In genomic region chr12:124939428-124940142, GRCh38 we compare ENCODE assay signal across 8 cellular contexts. TPM values are rescaled to one million over a fixed set of nuclear protein-coding genes. Genes with fewer than 3 reads are reported as not detected.
DNase-seq lines count a peak whose midpoint lies in the region; ATAC-seq, FAIRE-seq and TF ChIP-seq lines count a peak whose summit lies in the region.

No MANE protein-coding gene starts in this region.

- TF ChIP-seq EP300 in neural cell (conservative IDR thresholded peaks at IDR 0.05; ENCODE audit: poor library complexity, severe bottlenecking) = peak; percentile 43

- H3F3A ChIP-seq in neural cell (ENCODE audit: insufficient read depth, low read length, poor library complexity, severe bottlenecking) = no peaks in the 10 kb centered on the region

- no peaks in the 10 kb centered on the region for H3K27me3 ChIP-seq in BJ (ENCODE audit: control insufficient read depth, insufficient read depth, low read length)
- no peaks in the 10 kb centered on the region for H3K27me3 ChIP-seq in fibroblast of lung (ENCODE audit: control insufficient read depth, insufficient read depth, low read length)
- H3K27me3 ChIP-seq in neural cell (ENCODE audit: insufficient read depth, low read depth, low read length) = no peaks in the 10 kb centered on the region

- no peaks in the 10 kb centered on the region for H3K9me2 ChIP-seq in neural cell (ENCODE audit: insufficient read depth, low read length)

- POLR2A ChIA-PET in BJ (lab: Charles Lee) = interaction anchor here (1.0 to 1.3 kb wide), 4 partner anchors 22 to 33 kb away, joined by 3 to 9 read pairs (median 6); partner anchors contain the start of gene UBC

- no peak for TF ChIP-seq RAD21 in neural cell (conservative IDR thresholded peaks at IDR 0.05)

- no peak for TF ChIP-seq CTCF in BJ (IDR thresholded peaks at IDR 0.05; ENCODE audit: insufficient read depth, low read depth, low read length)
- no peak for TF ChIP-seq CTCF in fibroblast of lung (conservative IDR thresholded peaks at IDR 0.05 in 1 of 2, IDR thresholded peaks at IDR 0.05 in 1 of 2; ENCODE audit: low read depth in 1 of 2, low read length in 2 of 2)
- peak; percentile 28 for TF ChIP-seq CTCF in neural cell (IDR thresholded peaks at IDR 0.05; ENCODE audit: poor library complexity, severe bottlenecking)

- DNase-seq in BJ (ENCODE audit: low read depth) = peak; percentile 84
- DNase-seq in HTR-8/SVneo (ENCODE audit: insufficient read length, low spot score) = peak; percentile 72
- DNase-seq in activated CD8-positive, alpha-beta memory T cell treated with anti-CD3 and anti-CD28 coated beads, Interleukin-2, amount 50 U/mL, for 24 hours (ENCODE audit: extremely low read depth) = peak; percentile 79
- peak; percentile 97 to 98 for DNase-seq in fibroblast of lung (ENCODE audit: low read depth in 2 of 2)
- no peak for DNase-seq in substantia nigra (lab: John Stamatoyannopoulos, UW)
- no peak for DNase-seq in NCI-H2081 treated with DMSO at 0.1 percent for 48 hours (lab: John Stamatoyannopoulos, UW)

- no peaks in the 10 kb centered on the region for H3K36me3 ChIP-seq in BJ (ENCODE audit: control insufficient read depth, insufficient read depth, low read length)
- peaks cover 2% of the 10 kb centered on the region for H3K36me3 ChIP-seq in fibroblast of lung (ENCODE audit: control insufficient read depth, insufficient read depth, low read length)
- no peaks in the 10 kb centered on the region for H3K36me3 ChIP-seq in neural cell (ENCODE audit: insufficient read depth, low read length)

- ATAC-seq in GM21381 (IDR thresholded peaks at IDR 0.05; ENCODE audit: unreplicated experiment) = peak; percentile 52

- peak overlapping the region; percentile 48 for H3K9ac ChIP-seq in fibroblast of lung (ENCODE audit: insufficient read depth, low read length)
- peak overlapping the region; percentile 76 for H3K9ac ChIP-seq in neural cell (ENCODE audit: low read length)

- H3K27ac ChIP-seq in fibroblast of lung (ENCODE audit: insufficient read depth, low read length) (peak overlapping the region; percentile 83), neural cell (ENCODE audit: low read length) (peak overlapping the region; percentile 91), substantia nigra (ENCODE audit: low read depth, low read length, poor library complexity, severe bottlenecking) (peak overlapping the region; percentile 99)

- H3K4me3 ChIP-seq in BJ (ENCODE audit: low read depth, low read length) = peak overlapping the region; percentile 43
- H3K4me3 ChIP-seq in fibroblast of lung (replicated peaks in 1 of 4; ENCODE audit: control extremely low read depth in 1 of 4, insufficient read depth in 1 of 4, low read depth in 3 of 4, low read length in 4 of 4) = peak overlapping the region; percentile 46 to 60 (median 54)
- peak overlapping the region; percentile 72 for H3K4me3 ChIP-seq in neural cell (ENCODE audit: low read length)

- H3K79me2 ChIP-seq in fibroblast of lung (ENCODE audit: control insufficient read depth, insufficient read depth, low read length) = no peaks in the 10 kb centered on the region
- H3K79me2 ChIP-seq in neural cell (replicated peaks; ENCODE audit: insufficient read depth, low read length) = no peaks in the 10 kb centered on the region

- peaks cover 9% of the 10 kb centered on the region for H3K4me1 ChIP-seq in fibroblast of lung (ENCODE audit: control insufficient read depth, extremely low read depth, insufficient read depth, low read length)

- H3K4me2 ChIP-seq in fibroblast of lung (ENCODE audit: extremely low read depth, insufficient read depth, low read length) = peak overlapping the region; percentile 88
- H3K4me2 ChIP-seq in neural cell (ENCODE audit: low read length) = peak overlapping the region; percentile 85

- H2AFZ ChIP-seq in fibroblast of lung (ENCODE audit: low read length) (no peak overlapping the region), neural cell (ENCODE audit: low read depth, low read length) (no peak overlapping the region)

- H3K9me3 ChIP-seq in fibroblast of lung (ENCODE audit: control insufficient read depth, insufficient read depth, low read depth, low read length) (no peaks in the 10 kb centered on the region), neural cell (ENCODE audit: low read length) (no peaks in the 10 kb centered on the region)

- no peak for FAIRE-seq in HTR-8/SVneo (lab: Jason Lieb, UNC)

- H4K20me1 ChIP-seq in fibroblast of lung (ENCODE audit: control insufficient read depth, extremely low read depth, insufficient read depth, low read length) (no peaks in the 10 kb centered on the region), neural cell (ENCODE audit: insufficient read depth) (no peaks in the 10 kb centered on the region)

- CTCF ChIA-PET in BJ (lab: Yijun Ruan, JAX) = interaction anchor here (0.7 to 5.3 kb wide), 15 partner anchors 9 to 168 kb away, joined by 3 to 88 read pairs (median 12); partner anchors contain the start of gene UBC

TF ChIP-seq in neural cell, 6 proteins besides CTCF, POLR2A, EP300 and RAD21:
- TF ChIP-seq TAF1 (IDR thresholded peaks at IDR 0.05; ENCODE audit: low read depth) (no peak), MXI1 (conservative IDR thresholded peaks at IDR 0.05; ENCODE audit: poor library complexity, severe bottlenecking) (peak; percentile 70), POLR2AphosphoS5 (IDR thresholded peaks at IDR 0.05) (no peak), REST (IDR thresholded peaks at IDR 0.05; ENCODE audit: borderline replicate concordance) (no peak), SMC3 (conservative IDR thresholded peaks at IDR 0.05; ENCODE audit: poor library complexity) (peak; percentile 16), EZH2 (IDR thresholded peaks at IDR 0.05; ENCODE audit: borderline replicate concordance, insufficient read depth, low read length, poor library complexity, severe bottlenecking) (no peak)
TF ChIP-seq in neural cell: peak in this region for 2.

RNA-seq across cellular contexts. Expression of gene UBC, which starts 25.1 kb away (rescaled TPM):
- polyA plus RNA-seq in BJ (2011; rRNA removed) (1,715 and 2,374 TPM in 2 replicates), fibroblast of lung (2,019 and 3,087 TPM in 2 replicates), neural cell (1,173 and 1,177 TPM in 2 replicates)
- polyA minus RNA-seq in BJ (2011; rRNA and poly(A)+ RNA removed) = 607 and 730 TPM in 2 replicates
- 1,743 and 2,362 TPM in 2 replicates for total RNA-seq in fibroblast of lung
- polyA plus RNA-seq in fibroblast of lung (2012) = 1,272 and 1,540 TPM in 2 replicates
- polyA minus RNA-seq in fibroblast of lung (ENCODE audit: low replicate concordance) (2,337 and 2,675 TPM in 2 replicates), neural cell (1,245 and 1,326 TPM in 2 replicates)

RNA-seq across cellular contexts. Expression of gene DHX37, which starts 49.3 kb away (rescaled TPM):
- polyA plus RNA-seq in BJ (2011; rRNA removed) (5.9 and 10.6 TPM in 2 replicates), fibroblast of lung (5.4 and 8.4 TPM in 2 replicates), neural cell (4.7 and 5.2 TPM in 2 replicates)
- 13.0 and 14.9 TPM in 2 replicates for polyA minus RNA-seq in BJ (2011; rRNA and poly(A)+ RNA removed)
- total RNA-seq in fibroblast of lung = 10.4 and 11.6 TPM in 2 replicates
- 9.5 and 14.3 TPM in 2 replicates for polyA plus RNA-seq in fibroblast of lung (2012)
- polyA minus RNA-seq in fibroblast of lung (ENCODE audit: low replicate concordance) (13.6 and 46.1 TPM in 2 replicates), neural cell (8.1 and 8.3 TPM in 2 replicates)

RNA-seq across cellular contexts. Expression of gene BRI3BP, which starts 53.9 kb away (rescaled TPM):
- polyA plus RNA-seq in BJ (2011; rRNA removed) = 1.9 and 2.5 TPM in 2 replicates
- 2.1 and 2.4 TPM in 2 replicates for polyA minus RNA-seq in BJ (2011; rRNA and poly(A)+ RNA removed)
- 2.5 and 2.6 TPM in 2 replicates for total RNA-seq in fibroblast of lung
- 2.3 and 4.9 TPM in 2 replicates for polyA plus RNA-seq in fibroblast of lung
- polyA plus RNA-seq in fibroblast of lung (2012) = 1.9 and 4.1 TPM in 2 replicates
- 1.3 and 5.2 TPM in 2 replicates for polyA minus RNA-seq in fibroblast of lung (ENCODE audit: low replicate concordance)
- 10.1 and 11.0 TPM in 2 replicates for polyA plus RNA-seq in neural cell
- polyA minus RNA-seq in neural cell = 21.9 and 24.1 TPM in 2 replicates

Comparison
In these comparisons a context has a peak if more than half of its experiments do, and no peak if none do; other contexts are left out.
1. DNase-seq: peak in BJ (single experiment), HTR-8/SVneo (single experiment), activated CD8-positive, alpha-beta memory T cell treated with anti-CD3 and anti-CD28 coated beads, Interleukin-2, amount 50 U/mL, for 24 hours (single experiment) and fibroblast of lung (2 of 2); none in substantia nigra (0 of 49) and NCI-H2081 treated with DMSO at 0.1 percent for 48 hours (single experiment).
2. Peak in every context shown above with its lines, with median percentiles within 50 percentile points of each other: H3K4me3 ChIP-seq and H3K27ac ChIP-seq.